In genomic region chr22:21582801-21583740, GRCh38 we compare ENCODE assay signal across 11 cellular contexts. TPM values are rescaled to one million over a fixed set of nuclear protein-coding genes. Genes with fewer than 3 reads are reported as not detected.
DNase-seq lines count a peak whose midpoint lies in the region; ATAC-seq, FAIRE-seq and TF ChIP-seq lines count a peak whose summit lies in the region.
"Had no signal": no experiment of that assay in that cellular context is flagged by ENCODE, and none has a peak within 500 bp of the region (broad histone marks: within the 10 kb centered on the region; RNA-seq: fewer than 3 reads in every experiment).

No MANE protein-coding gene starts in this region.

- H3K27me3 ChIP-seq in HepG2 (ENCODE audit: control insufficient read depth in 1 of 2, insufficient read depth in 2 of 2, low read length in 2 of 2) (no peaks in the 10 kb centered on the region), spleen (replicated peaks in 1 of 7) (no peaks in the 10 kb centered on the region)
- no peaks in the 10 kb centered on the region for H3K27me3 ChIP-seq in effector memory CD4-positive, alpha-beta T cell (replicated peaks; ENCODE audit: control insufficient read depth, insufficient read depth, low read length, poor library complexity, severe bottlenecking)
- H3K27me3 ChIP-seq: BE2C, neutrophil had no signal

- H3K9me3 ChIP-seq in HepG2 (ENCODE audit: low read length) (no peaks in the 10 kb centered on the region), spleen (no peaks in the 10 kb centered on the region)
- H3K9me3 ChIP-seq in effector memory CD4-positive, alpha-beta T cell (ENCODE audit: control insufficient read depth, low read length): no peaks in the 10 kb centered on the region
- H3K9me3 ChIP-seq: BE2C, neutrophil had no signal

- CTCF ChIA-PET in activated CD4-positive, alpha-beta memory T cell treated with anti-CD3 and anti-CD28 coated beads for 36 hours (lab: Charles Lee): interaction anchor here (1.5 kb wide), 1 partner anchor 60 kb away, joined by 3 read pairs; no protein-coding TSS in a partner anchor
- CTCF ChIA-PET in HepG2 (lab: Yijun Ruan, JAX; ENCODE audit: low intra/inter-chr PET ratio, low total read pairs): no interaction called here
- CTCF ChIA-PET in activated CD8-positive, alpha-beta memory T cell treated with anti-CD3 and anti-CD28 coated beads, Interleukin-2, amount 10 ng/mL, durations not matched to agents 7 days and 5 days (lab: Charles Lee): interaction anchor here (2.4 kb wide), 1 partner anchor 46 kb away, joined by 6 read pairs; the partner anchor contains the start of gene YDJC

- H2AFZ ChIP-seq in HepG2 (ENCODE audit: low read length): no peak overlapping the region

- no peak for TF ChIP-seq RAD21 in HepG2 (CRISPR knock-in tag; IDR thresholded peaks at IDR 0.05)

- POLR2A ChIA-PET in activated CD4-positive, alpha-beta memory T cell treated with anti-CD3 and anti-CD28 coated beads for 36 hours (lab: Charles Lee): interaction anchor here (0.6 kb wide), 1 partner anchor 73 kb away, joined by 3 read pairs; no protein-coding TSS in a partner anchor
- POLR2A ChIA-PET in HepG2 (lab: Yijun Ruan, JAX): no interaction called here

- no peak for TF ChIP-seq CTCF in 22Rv1 (IDR thresholded peaks at IDR 0.05)
- no peak for TF ChIP-seq CTCF in HepG2 (CRISPR knock-in tag; IDR thresholded peaks at IDR 0.05)
- TF ChIP-seq CTCF in spleen (IDR thresholded peaks at IDR 0.05 in 8 of 11, conservative IDR thresholded peaks at IDR 0.05 in 3 of 11): no peak

- H4K20me1 ChIP-seq in HepG2 (ENCODE audit: insufficient read depth, low read length): peaks cover 76% of the 10 kb centered on the region

- peak; percentile 15 for DNase-seq in DMS79 treated with DMSO at 0.1 percent for 48 hours (lab: John Stamatoyannopoulos, UW)
- DNase-seq in activated CD4-positive, alpha-beta memory T cell treated with anti-CD3 and anti-CD28 coated beads for 36 hours: no peak
- no peak for DNase-seq in HepG2 (ENCODE audit: low spot score)
- DNase-seq in amniotic stem cell (lab: John Stamatoyannopoulos, UW): no peak
- DNase-seq in activated CD8-positive, alpha-beta memory T cell treated with anti-CD3 and anti-CD28 coated beads, Interleukin-2, amount 10 ng/mL, durations not matched to agents 7 days and 5 days: no peak
- no peak for DNase-seq in spleen
- no peak for DNase-seq in effector memory CD4-positive, alpha-beta T cell
- DNase-seq: BE2C had no signal

- FAIRE-seq in HepG2 (lab: Jason Lieb, UNC): no peak

- H3K4me1 ChIP-seq in HepG2 (ENCODE audit: insufficient read depth, low read length) (peaks cover 34% of the 10 kb centered on the region), spleen (peaks cover 14 to 98% (median 80%) of the 10 kb centered on the region in 6 donors)
- H3K4me1 ChIP-seq in effector memory CD4-positive, alpha-beta T cell (ENCODE audit: control insufficient read depth, insufficient read depth, low read length, poor library complexity, severe bottlenecking): peaks cover 19% of the 10 kb centered on the region
- H3K4me1 ChIP-seq: BE2C had no signal

- H3K4me3 ChIP-seq in HepG2 (replicated peaks in 1 of 3; ENCODE audit: insufficient read depth in 1 of 3, low read depth in 2 of 3, low read length in 3 of 3) (no peak overlapping the region), spleen (no peak overlapping the region)
- H3K4me3 ChIP-seq in effector memory CD4-positive, alpha-beta T cell (ENCODE audit: insufficient read depth, low read depth, low read length, poor library complexity, severe bottlenecking): no peak overlapping the region

- H3K4me2 ChIP-seq in HepG2 (ENCODE audit: low read depth, low read length): no peak overlapping the region

- H3K27ac Mint-ChIP-seq in activated CD4-positive, alpha-beta memory T cell treated with anti-CD3 and anti-CD28 coated beads for 36 hours: peak overlapping the region; percentile 74
- H3K27ac Mint-ChIP-seq in activated CD8-positive, alpha-beta memory T cell treated with anti-CD3 and anti-CD28 coated beads, Interleukin-2, amount 10 ng/mL, durations not matched to agents 7 days and 5 days: no peak overlapping the region

- H3K36me3 Mint-ChIP-seq in activated CD4-positive, alpha-beta memory T cell treated with anti-CD3 and anti-CD28 coated beads for 36 hours: no peaks in the 10 kb centered on the region
- peaks cover 12% of the 10 kb centered on the region for H3K36me3 Mint-ChIP-seq in activated CD8-positive, alpha-beta memory T cell treated with anti-CD3 and anti-CD28 coated beads, Interleukin-2, amount 10 ng/mL, durations not matched to agents 7 days and 5 days

- H3K79me2 ChIP-seq in HepG2 (ENCODE audit: insufficient read depth, low read length): peaks cover 85% of the 10 kb centered on the region

- H3K27ac ChIP-seq in 22Rv1 (0 out of 2 replicates have a peak overlapping the region, but pooled peaks have one; percentile 4), HepG2 (ENCODE audit: extremely low read length, insufficient read depth, low read length) (no peak overlapping the region), spleen (peak overlapping the region in 1 of 8 donors; percentile 24)
- no peak overlapping the region for H3K27ac ChIP-seq in effector memory CD4-positive, alpha-beta T cell (ENCODE audit: insufficient read depth, low read length, poor library complexity, severe bottlenecking)
- H3K27ac ChIP-seq: neutrophil had no signal

- no peak overlapping the region for H3K4me3 Mint-ChIP-seq in activated CD4-positive, alpha-beta memory T cell treated with anti-CD3 and anti-CD28 coated beads for 36 hours
- H3K4me3 Mint-ChIP-seq in activated CD8-positive, alpha-beta memory T cell treated with anti-CD3 and anti-CD28 coated beads, Interleukin-2, amount 10 ng/mL, durations not matched to agents 7 days and 5 days: no peak overlapping the region

- TF ChIP-seq POLR2A in HepG2 (IDR thresholded peaks at IDR 0.05; ENCODE audit: insufficient read depth in 1 of 2, low read depth in 2 of 2, low read length in 2 of 2) (no peak), spleen (IDR thresholded peaks at IDR 0.05) (no peak)

- no peaks in the 10 kb centered on the region for H3K27me3 Mint-ChIP-seq in activated CD4-positive, alpha-beta memory T cell treated with anti-CD3 and anti-CD28 coated beads for 36 hours
- H3K27me3 Mint-ChIP-seq in activated CD8-positive, alpha-beta memory T cell treated with anti-CD3 and anti-CD28 coated beads, Interleukin-2, amount 10 ng/mL, durations not matched to agents 7 days and 5 days: no peaks in the 10 kb centered on the region

- intact Hi-C loops in activated CD4-positive, alpha-beta memory T cell treated with anti-CD3 and anti-CD28 coated beads for 36 hours (cut with micrococcal nuclease): loop anchor here (5.0 kb wide), 1 partner anchor 581 kb away; the partner anchor contains the start of gene THAP7
- intact Hi-C loops in HepG2 (cut with micrococcal nuclease; ENCODE audit: unreplicated experiment): no loop called here
- intact Hi-C loops in spleen (cut with DNase I; ENCODE audit: low total_unique reads): no loop called here

- H3K36me3 ChIP-seq in HepG2 (replicated peaks in 1 of 2; ENCODE audit: control insufficient read depth in 1 of 2, insufficient read depth in 2 of 2, low read length in 2 of 2): peaks cover 7 to 22% of the 10 kb centered on the region in 2 experiments
- H3K36me3 ChIP-seq in spleen: peaks cover 0 to 22% (median 0%) of the 10 kb centered on the region in 6 donors
- H3K36me3 ChIP-seq in effector memory CD4-positive, alpha-beta T cell (ENCODE audit: control insufficient read depth, insufficient read depth, low read length): no peaks in the 10 kb centered on the region

- no peak overlapping the region for H3K9ac ChIP-seq in HepG2 (ENCODE audit: insufficient read depth, low read depth, low read length)

- ATAC-seq in HepG2: no peak
- ATAC-seq in activated CD8-positive, alpha-beta memory T cell treated with anti-CD3 and anti-CD28 coated beads, Interleukin-2, amount 10 ng/mL, durations not matched to agents 7 days and 5 days: no peak

- no TSS peak for BruUV-seq in HepG2 (replicated peaks; lab: Mats Ljungman, UMichigan)

- no peak for TF ChIP-seq EP300 in HepG2 (IDR thresholded peaks at IDR 0.05; ENCODE audit: low read depth in 2 of 2, low read length in 2 of 2)
- no peak for TF ChIP-seq EP300 in HepG2 (CRISPR knock-in tag; IDR thresholded peaks at IDR 0.05; ENCODE audit: borderline replicate concordance)

- no peaks in the 10 kb centered on the region for H3K9me3 Mint-ChIP-seq in activated CD4-positive, alpha-beta memory T cell treated with anti-CD3 and anti-CD28 coated beads for 36 hours
- H3K9me3 Mint-ChIP-seq in activated CD8-positive, alpha-beta memory T cell treated with anti-CD3 and anti-CD28 coated beads, Interleukin-2, amount 10 ng/mL, durations not matched to agents 7 days and 5 days (ENCODE audit: low read depth): no peaks in the 10 kb centered on the region

- WGBS in HepG2 (ENCODE audit: low lambda C conversion rate): 93% methylated on average over 8 of the region's 10 CpGs
- WGBS in spleen, 5 donors: 72 to 81% (median 79%) methylated on average over 9 to 10 of the region's 10 CpGs

- H3K4me1 Mint-ChIP-seq in activated CD4-positive, alpha-beta memory T cell treated with anti-CD3 and anti-CD28 coated beads for 36 hours (ENCODE audit: low read depth): peaks cover 53% of the 10 kb centered on the region
- peaks cover 35% of the 10 kb centered on the region for H3K4me1 Mint-ChIP-seq in activated CD8-positive, alpha-beta memory T cell treated with anti-CD3 and anti-CD28 coated beads, Interleukin-2, amount 10 ng/mL, durations not matched to agents 7 days and 5 days

- in situ Hi-C loops in HepG2 (cut with HindIII; ENCODE audit: extremely low pct_ligation_motif_present, low pct_unique_long_range_greater_than_20kb): no loop called here

RNA-seq across cellular contexts. Expression of gene UBE2L3, which starts 15.6 kb away (rescaled TPM):
- total RNA-seq in activated CD4-positive, alpha-beta memory T cell treated with anti-CD3 and anti-CD28 coated beads for 36 hours: 10 to 100 TPM; 52.4 to 53.1 TPM
- total RNA-seq in HepG2 (2016; rRNA removed; fragmentation: Illumina TruSeq; extraction: Trizol) (58.1 and 74.0 TPM in 2 replicates), spleen (10 to 100 TPM; 36.8 to 69.3 (median 44.3) TPM)
- total RNA-seq in HepG2 (2016; cell fraction: cytosol; rRNA removed; fragmentation: Illumina TruSeq; extraction: Trizol; ENCODE audit: low read depth): 18.9 and 21.0 TPM in 2 replicates
- 54.7 and 71.2 TPM in 2 replicates for total RNA-seq in HepG2 (2016; cell fraction: insoluble cytoplasmic fraction; rRNA removed; fragmentation: Illumina TruSeq; extraction: Trizol)
- 28.3 and 30.3 TPM in 2 replicates for total RNA-seq in HepG2 (2016; cell fraction: membrane; rRNA removed; fragmentation: Illumina TruSeq; extraction: Trizol)
- 19.5 and 20.6 TPM in 2 replicates for total RNA-seq in HepG2 (2016; cell fraction: nucleus; rRNA removed; fragmentation: Illumina TruSeq; extraction: Trizol)
- polyA plus RNA-seq in HepG2 (2011; rRNA removed) (28.4 and 30.2 TPM in 2 replicates), spleen (10 to 100 TPM; 36.2 to 55.6 (median 46.2) TPM)
- polyA plus RNA-seq in HepG2 (2011; cell fraction: cytosol; rRNA removed): 23.5 and 29.7 TPM in 2 replicates
- polyA plus RNA-seq in HepG2 (2011; cell fraction: nucleus; rRNA removed): 6.3 and 8.9 TPM in 2 replicates
- polyA plus RNA-seq in HepG2 (2012): 34.6 and 41.4 TPM in 2 replicates
- polyA plus RNA-seq in HepG2 (2016; cell fraction: cytosol; fragmentation: Illumina TruSeq; extraction: Trizol; ENCODE audit: low read depth): 22.0 and 22.8 TPM in 2 replicates
- 108 and 112 TPM in 2 replicates for polyA plus RNA-seq in HepG2 (2016; cell fraction: insoluble cytoplasmic fraction; fragmentation: Illumina TruSeq; extraction: Trizol; ENCODE audit: low read depth)
- polyA plus RNA-seq in HepG2 (2016; cell fraction: membrane; fragmentation: Illumina TruSeq; extraction: Trizol; ENCODE audit: low read depth): 30.8 and 30.9 TPM in 2 replicates
- 38.8 and 39.3 TPM in 2 replicates for polyA plus RNA-seq in HepG2 (2016; cell fraction: nucleus; fragmentation: Illumina TruSeq; extraction: Trizol; ENCODE audit: insufficient read depth, low read depth)
- 22.7 and 33.2 TPM in 2 replicates for polyA minus RNA-seq in HepG2 (2011; rRNA and poly(A)+ RNA removed; ENCODE audit: low replicate concordance)
- 16.1 and 16.5 TPM in 2 replicates for polyA minus RNA-seq in HepG2 (2011; cell fraction: cytosol; rRNA and poly(A)+ RNA removed)
- polyA minus RNA-seq in HepG2 (2011; cell fraction: nucleus; rRNA and poly(A)+ RNA removed): 8.5 and 11.7 TPM in 2 replicates
- 10 to 100 TPM; 57.3 to 67.8 TPM for total RNA-seq in activated CD8-positive, alpha-beta memory T cell treated with anti-CD3 and anti-CD28 coated beads, Interleukin-2, amount 10 ng/mL, durations not matched to agents 7 days and 5 days

RNA-seq across cellular contexts. Expression of gene RIMBP3C, which starts 31.8 kb away (rescaled TPM):
- total RNA-seq in activated CD4-positive, alpha-beta memory T cell treated with anti-CD3 and anti-CD28 coated beads for 36 hours: under 1 TPM in 1 of 2 experiments, not detected in 1; 0.46 TPM
- 0.11 and 0.15 TPM in 2 replicates for total RNA-seq in HepG2 (2016; rRNA removed; fragmentation: Illumina TruSeq; extraction: Trizol)
- total RNA-seq in HepG2 (2016; cell fraction: cytosol; rRNA removed; fragmentation: Illumina TruSeq; extraction: Trizol; ENCODE audit: low read depth): not detected in 2 replicates
- 0.13 and 0.16 TPM in 2 replicates for total RNA-seq in HepG2 (2016; cell fraction: insoluble cytoplasmic fraction; rRNA removed; fragmentation: Illumina TruSeq; extraction: Trizol)
- 0.03 TPM in 1 of 2 replicates, not detected in the other for total RNA-seq in HepG2 (2016; cell fraction: membrane; rRNA removed; fragmentation: Illumina TruSeq; extraction: Trizol)
- 0.22 TPM in 1 of 2 replicates, not detected in the other for total RNA-seq in HepG2 (2016; cell fraction: nucleus; rRNA removed; fragmentation: Illumina TruSeq; extraction: Trizol)
- not detected in 2 replicates for polyA plus RNA-seq in HepG2 (2011; rRNA removed)
- 0.01 TPM in 2 replicates for polyA plus RNA-seq in HepG2 (2011; cell fraction: cytosol; rRNA removed)
- 0.03 TPM in 1 of 2 replicates, not detected in the other for polyA plus RNA-seq in HepG2 (2011; cell fraction: nucleus; rRNA removed)
- polyA plus RNA-seq in HepG2 (2012): 0.03 TPM in 2 replicates
- polyA plus RNA-seq in HepG2 (2016; cell fraction: cytosol; fragmentation: Illumina TruSeq; extraction: Trizol; ENCODE audit: low read depth): not detected in 2 replicates
- 0.04 and 0.11 TPM in 2 replicates for polyA plus RNA-seq in HepG2 (2016; cell fraction: insoluble cytoplasmic fraction; fragmentation: Illumina TruSeq; extraction: Trizol; ENCODE audit: low read depth)
- polyA plus RNA-seq in HepG2 (2016; cell fraction: membrane; fragmentation: Illumina TruSeq; extraction: Trizol; ENCODE audit: low read depth): 0.05 TPM in 1 of 2 replicates, not detected in the other
- polyA plus RNA-seq in HepG2 (2016; cell fraction: nucleus; fragmentation: Illumina TruSeq; extraction: Trizol; ENCODE audit: insufficient read depth, low read depth): not detected in 2 replicates
- polyA minus RNA-seq in HepG2 (2011; rRNA and poly(A)+ RNA removed; ENCODE audit: low replicate concordance): 0.02 and 0.49 TPM in 2 replicates
- polyA minus RNA-seq in HepG2 (2011; cell fraction: cytosol; rRNA and poly(A)+ RNA removed): not detected in 2 replicates
- not detected in 2 replicates for polyA minus RNA-seq in HepG2 (2011; cell fraction: nucleus; rRNA and poly(A)+ RNA removed)
- total RNA-seq in activated CD8-positive, alpha-beta memory T cell treated with anti-CD3 and anti-CD28 coated beads, Interleukin-2, amount 10 ng/mL, durations not matched to agents 7 days and 5 days: under 1 TPM; 0.14 to 0.18 TPM
- total RNA-seq in spleen: 1 to 10 TPM in 2 of 7 donors, under 1 TPM in 3, not detected in 2; 0.34 to 2.0 (median 0.83) TPM
- polyA plus RNA-seq in spleen: under 1 TPM; 0.03 to 0.19 (median 0.13) TPM

RNA-seq across cellular contexts. Expression of gene YDJC, which starts 46.8 kb away (rescaled TPM):
- total RNA-seq in activated CD4-positive, alpha-beta memory T cell treated with anti-CD3 and anti-CD28 coated beads for 36 hours: 10 to 100 TPM; 45.3 to 47.1 TPM
- total RNA-seq in HepG2 (2016; rRNA removed; fragmentation: Illumina TruSeq; extraction: Trizol) (27.0 and 32.0 TPM in 2 replicates), spleen (10 to 100 TPM; 19.0 to 35.0 (median 23.8) TPM)
- total RNA-seq in HepG2 (2016; cell fraction: cytosol; rRNA removed; fragmentation: Illumina TruSeq; extraction: Trizol; ENCODE audit: low read depth): 18.2 and 18.6 TPM in 2 replicates
- 28.2 and 30.6 TPM in 2 replicates for total RNA-seq in HepG2 (2016; cell fraction: insoluble cytoplasmic fraction; rRNA removed; fragmentation: Illumina TruSeq; extraction: Trizol)
- total RNA-seq in HepG2 (2016; cell fraction: membrane; rRNA removed; fragmentation: Illumina TruSeq; extraction: Trizol): 30.4 and 39.2 TPM in 2 replicates
- total RNA-seq in HepG2 (2016; cell fraction: nucleus; rRNA removed; fragmentation: Illumina TruSeq; extraction: Trizol): 14.3 and 16.0 TPM in 2 replicates
- polyA plus RNA-seq in HepG2 (2011; rRNA removed) (15.3 and 19.9 TPM in 2 replicates), spleen (10 to 100 TPM; 41.0 to 54.3 (median 44.6) TPM)
- 15.7 and 30.3 TPM in 2 replicates for polyA plus RNA-seq in HepG2 (2011; cell fraction: cytosol; rRNA removed)
- 42.4 and 43.1 TPM in 2 replicates for polyA plus RNA-seq in HepG2 (2011; cell fraction: nucleus; rRNA removed)
- polyA plus RNA-seq in HepG2 (2012): 10.8 and 14.7 TPM in 2 replicates
- 20.1 and 25.1 TPM in 2 replicates for polyA plus RNA-seq in HepG2 (2016; cell fraction: cytosol; fragmentation: Illumina TruSeq; extraction: Trizol; ENCODE audit: low read depth)
- 30.6 and 33.5 TPM in 2 replicates for polyA plus RNA-seq in HepG2 (2016; cell fraction: insoluble cytoplasmic fraction; fragmentation: Illumina TruSeq; extraction: Trizol; ENCODE audit: low read depth)
- polyA plus RNA-seq in HepG2 (2016; cell fraction: membrane; fragmentation: Illumina TruSeq; extraction: Trizol; ENCODE audit: low read depth): 32.1 and 32.9 TPM in 2 replicates
- 31.4 and 34.1 TPM in 2 replicates for polyA plus RNA-seq in HepG2 (2016; cell fraction: nucleus; fragmentation: Illumina TruSeq; extraction: Trizol; ENCODE audit: insufficient read depth, low read depth)
- 24.6 and 29.4 TPM in 2 replicates for polyA minus RNA-seq in HepG2 (2011; rRNA and poly(A)+ RNA removed; ENCODE audit: low replicate concordance)
- 8.5 and 10.8 TPM in 2 replicates for polyA minus RNA-seq in HepG2 (2011; cell fraction: cytosol; rRNA and poly(A)+ RNA removed)
- 11.7 and 13.1 TPM in 2 replicates for polyA minus RNA-seq in HepG2 (2011; cell fraction: nucleus; rRNA and poly(A)+ RNA removed)
- 10 to 100 TPM; 43.7 to 44.3 TPM for total RNA-seq in activated CD8-positive, alpha-beta memory T cell treated with anti-CD3 and anti-CD28 coated beads, Interleukin-2, amount 10 ng/mL, durations not matched to agents 7 days and 5 days

RNA-seq across cellular contexts. Expression of gene CCDC116, which starts 49.5 kb away (rescaled TPM):
- under 1 TPM; 0.27 to 0.31 TPM for total RNA-seq in activated CD4-positive, alpha-beta memory T cell treated with anti-CD3 and anti-CD28 coated beads for 36 hours
- 0.33 TPM in 1 of 2 replicates, not detected in the other for total RNA-seq in HepG2 (2016; rRNA removed; fragmentation: Illumina TruSeq; extraction: Trizol)
- total RNA-seq in HepG2 (2016; cell fraction: cytosol; rRNA removed; fragmentation: Illumina TruSeq; extraction: Trizol; ENCODE audit: low read depth): 0.09 TPM in 1 of 2 replicates, not detected in the other
- total RNA-seq in HepG2 (2016; cell fraction: insoluble cytoplasmic fraction; rRNA removed; fragmentation: Illumina TruSeq; extraction: Trizol): 0.13 and 0.15 TPM in 2 replicates
- total RNA-seq in HepG2 (2016; cell fraction: membrane; rRNA removed; fragmentation: Illumina TruSeq; extraction: Trizol): 0.28 TPM in 1 of 2 replicates, not detected in the other
- 0.19 and 0.28 TPM in 2 replicates for total RNA-seq in HepG2 (2016; cell fraction: nucleus; rRNA removed; fragmentation: Illumina TruSeq; extraction: Trizol)
- 0.05 and 0.15 TPM in 2 replicates for polyA plus RNA-seq in HepG2 (2011; rRNA removed)
- 0.04 and 0.13 TPM in 2 replicates for polyA plus RNA-seq in HepG2 (2011; cell fraction: cytosol; rRNA removed)
- polyA plus RNA-seq in HepG2 (2011; cell fraction: nucleus; rRNA removed): 0.78 and 0.79 TPM in 2 replicates
- 0.05 and 0.15 TPM in 2 replicates for polyA plus RNA-seq in HepG2 (2012)
- polyA plus RNA-seq in HepG2 (2016; cell fraction: cytosol; fragmentation: Illumina TruSeq; extraction: Trizol; ENCODE audit: low read depth): 0.05 and 0.07 TPM in 2 replicates
- polyA plus RNA-seq in HepG2 (2016; cell fraction: insoluble cytoplasmic fraction; fragmentation: Illumina TruSeq; extraction: Trizol; ENCODE audit: low read depth): 0.17 TPM in 1 of 2 replicates, not detected in the other
- 0.16 TPM in 1 of 2 replicates, not detected in the other for polyA plus RNA-seq in HepG2 (2016; cell fraction: membrane; fragmentation: Illumina TruSeq; extraction: Trizol; ENCODE audit: low read depth)
- polyA plus RNA-seq in HepG2 (2016; cell fraction: nucleus; fragmentation: Illumina TruSeq; extraction: Trizol; ENCODE audit: insufficient read depth, low read depth): 0.64 and 0.97 TPM in 2 replicates
- 0.07 and 0.12 TPM in 2 replicates for polyA minus RNA-seq in HepG2 (2011; rRNA and poly(A)+ RNA removed; ENCODE audit: low replicate concordance)
- polyA minus RNA-seq in HepG2 (2011; cell fraction: cytosol; rRNA and poly(A)+ RNA removed): not detected in 2 replicates
- polyA minus RNA-seq in HepG2 (2011; cell fraction: nucleus; rRNA and poly(A)+ RNA removed): 0.39 and 0.50 TPM in 2 replicates
- total RNA-seq in activated CD8-positive, alpha-beta memory T cell treated with anti-CD3 and anti-CD28 coated beads, Interleukin-2, amount 10 ng/mL, durations not matched to agents 7 days and 5 days: under 1 TPM; 0.59 to 0.76 TPM
- under 1 TPM; 0.24 to 0.66 (median 0.51) TPM for total RNA-seq in spleen
- under 1 TPM; 0.45 to 0.63 (median 0.47) TPM for polyA plus RNA-seq in spleen
- total RNA-seq: NCI-H460 had no signal

RNA-seq across cellular contexts. Expression of gene SDF2L1, which starts 59.0 kb away (rescaled TPM):
- total RNA-seq in activated CD4-positive, alpha-beta memory T cell treated with anti-CD3 and anti-CD28 coated beads for 36 hours: 10 to 100 TPM; 38.2 to 41.8 TPM
- total RNA-seq in HepG2 (2016; rRNA removed; fragmentation: Illumina TruSeq; extraction: Trizol) (39.7 and 57.4 TPM in 2 replicates), spleen (10 to 100 TPM; 27.9 to 51.9 (median 36.0) TPM)
- total RNA-seq in HepG2 (2016; cell fraction: cytosol; rRNA removed; fragmentation: Illumina TruSeq; extraction: Trizol; ENCODE audit: low read depth): 33.2 and 40.3 TPM in 2 replicates
- total RNA-seq in HepG2 (2016; cell fraction: insoluble cytoplasmic fraction; rRNA removed; fragmentation: Illumina TruSeq; extraction: Trizol): 40.0 and 62.7 TPM in 2 replicates
- total RNA-seq in HepG2 (2016; cell fraction: membrane; rRNA removed; fragmentation: Illumina TruSeq; extraction: Trizol): 45.7 and 54.6 TPM in 2 replicates
- 34.2 and 40.4 TPM in 2 replicates for total RNA-seq in HepG2 (2016; cell fraction: nucleus; rRNA removed; fragmentation: Illumina TruSeq; extraction: Trizol)
- polyA plus RNA-seq in HepG2 (2011; rRNA removed) (16.6 and 18.0 TPM in 2 replicates), spleen (10 to 100 TPM; 16.6 to 43.9 (median 32.9) TPM)
- polyA plus RNA-seq in HepG2 (2011; cell fraction: cytosol; rRNA removed): 15.2 and 26.9 TPM in 2 replicates
- 10.9 and 11.0 TPM in 2 replicates for polyA plus RNA-seq in HepG2 (2011; cell fraction: nucleus; rRNA removed)
- polyA plus RNA-seq in HepG2 (2012): 13.3 and 21.0 TPM in 2 replicates
- polyA plus RNA-seq in HepG2 (2016; cell fraction: cytosol; fragmentation: Illumina TruSeq; extraction: Trizol; ENCODE audit: low read depth): 42.3 and 50.0 TPM in 2 replicates
- polyA plus RNA-seq in HepG2 (2016; cell fraction: insoluble cytoplasmic fraction; fragmentation: Illumina TruSeq; extraction: Trizol; ENCODE audit: low read depth): 46.2 TPM in 2 replicates
- polyA plus RNA-seq in HepG2 (2016; cell fraction: membrane; fragmentation: Illumina TruSeq; extraction: Trizol; ENCODE audit: low read depth): 43.9 and 48.5 TPM in 2 replicates
- 73.9 and 89.3 TPM in 2 replicates for polyA plus RNA-seq in HepG2 (2016; cell fraction: nucleus; fragmentation: Illumina TruSeq; extraction: Trizol; ENCODE audit: insufficient read depth, low read depth)
- polyA minus RNA-seq in HepG2 (2011; rRNA and poly(A)+ RNA removed; ENCODE audit: low replicate concordance): 24.5 and 32.2 TPM in 2 replicates
- 8.3 and 14.1 TPM in 2 replicates for polyA minus RNA-seq in HepG2 (2011; cell fraction: cytosol; rRNA and poly(A)+ RNA removed)
- 2.6 and 5.5 TPM in 2 replicates for polyA minus RNA-seq in HepG2 (2011; cell fraction: nucleus; rRNA and poly(A)+ RNA removed)
- total RNA-seq in activated CD8-positive, alpha-beta memory T cell treated with anti-CD3 and anti-CD28 coated beads, Interleukin-2, amount 10 ng/mL, durations not matched to agents 7 days and 5 days: 10 to 100 TPM; 78.7 to 79.1 TPM
